ENCODE assay signal across 11 cellular contexts in genomic region chr15:85742186-85742751, GRCh38. TPM values are rescaled to one million over a fixed set of nuclear protein-coding genes. Genes with fewer than 3 reads are reported as not detected.
DNase-seq lines count a peak whose midpoint lies in the region; ATAC-seq and TF ChIP-seq lines count a peak whose summit lies in the region.
"Had no signal": no experiment of that assay in that cellular context is flagged by ENCODE, and none has a peak within 500 bp of the region (broad histone marks: within the 10 kb centered on the region; RNA-seq: fewer than 3 reads in every experiment).

No MANE protein-coding gene starts in this region.

- H3K4me3 ChIP-seq in SK-N-SH (ENCODE audit: low read depth in 2 of 2, low read length in 1 of 2) (no peak overlapping the region), breast epithelium (no peak overlapping the region)
- H3K4me3 ChIP-seq: adrenal gland had no signal

- no peaks in the 10 kb centered on the region for H3F3A ChIP-seq in SK-N-SH (replicated peaks; ENCODE audit: insufficient read depth)

- H3K27me3 ChIP-seq in SK-N-SH (ENCODE audit: insufficient read depth) (no peaks in the 10 kb centered on the region), breast epithelium (no peaks in the 10 kb centered on the region)
- H3K27me3 ChIP-seq: adrenal gland had no signal

- CTCF ChIA-PET in SK-N-SH (lab: Yijun Ruan, JAX), result interaction anchor here (0.7 to 2.9 kb wide), 9 partner anchors 11 to 446 kb away, joined by 3 to 12 read pairs (median 3); no protein-coding TSS in a partner anchor

- DNase-seq in SK-N-SH (peak; percentile 32), left ventricle myocardium superior (no peak), cortex of kidney (lab: John Stamatoyannopoulos, UW) (no peak), breast epithelium (ENCODE audit: low spot score in 2 of 2) (no peak)
- DNase-seq: MM.1S, T-helper 9 cell had no signal

- no peaks in the 10 kb centered on the region for H3K9me2 ChIP-seq in SK-N-SH

- H3K4me3 Mint-ChIP-seq in activated naive CD8-positive, alpha-beta T cell, result no peak overlapping the region
- no peak overlapping the region for H3K4me3 Mint-ChIP-seq in stimulated activated memory B cell treated with anti-CD40 and anti-IgM and Interleukin-4, amounts not matched to agents 10 μg/mL and 1 μg/mL and 100 μg/mL, for 72 hours

- ATAC-seq in SK-N-SH treated with all-trans-retinoic acid at 6 μM for 48 hours, result no peak
- ATAC-seq in left ventricle myocardium superior, result peak; percentile 41
- no peak for ATAC-seq in stimulated activated memory B cell treated with anti-CD40 and anti-IgM and Interleukin-4, amounts not matched to agents 10 μg/mL and 1 μg/mL and 100 μg/mL, for 72 hours
- ATAC-seq in GM18861 (IDR thresholded peaks at IDR 0.05; ENCODE audit: unreplicated experiment), result no peak

- TF ChIP-seq CTCF in SK-N-SH (IDR thresholded peaks at IDR 0.05), result no peak
- TF ChIP-seq CTCF in breast epithelium (IDR thresholded peaks at IDR 0.05), result no peak

- peaks cover 2% of the 10 kb centered on the region for H3K36me3 Mint-ChIP-seq in activated naive CD8-positive, alpha-beta T cell
- H3K36me3 Mint-ChIP-seq in stimulated activated memory B cell treated with anti-CD40 and anti-IgM and Interleukin-4, amounts not matched to agents 10 μg/mL and 1 μg/mL and 100 μg/mL, for 72 hours, result peaks cover 80% of the 10 kb centered on the region

- 92% methylated on average over 6 of the region's 6 CpGs for WGBS in SK-N-SH (ENCODE audit: low lambda C conversion rate)

- H4K20me1 ChIP-seq in SK-N-SH (ENCODE audit: insufficient read depth), result no peaks in the 10 kb centered on the region

- no peak for TF ChIP-seq RAD21 in SK-N-SH (IDR thresholded peaks at IDR 0.05; ENCODE audit: low read length)

- POLR2A ChIA-PET in SK-N-SH (lab: Yijun Ruan, JAX), result interaction anchor here (0.7 kb wide), 1 partner anchor 8 kb away, joined by 4 read pairs; no protein-coding TSS in a partner anchor

- H3K79me2 ChIP-seq in SK-N-SH (ENCODE audit: insufficient read depth), result no peaks in the 10 kb centered on the region

- H3K9ac ChIP-seq in SK-N-SH, result no peak overlapping the region

- H3K4me1 ChIP-seq in SK-N-SH (ENCODE audit: control insufficient read depth in 1 of 2, insufficient read depth in 2 of 2, low read depth in 1 of 2, low read length in 1 of 2) (no peaks in the 10 kb centered on the region), breast epithelium (no peaks in the 10 kb centered on the region)
- H3K4me1 ChIP-seq: adrenal gland had no signal

- H3K27me3 Mint-ChIP-seq in activated naive CD8-positive, alpha-beta T cell, result no peaks in the 10 kb centered on the region
- H3K27me3 Mint-ChIP-seq in stimulated activated memory B cell treated with anti-CD40 and anti-IgM and Interleukin-4, amounts not matched to agents 10 μg/mL and 1 μg/mL and 100 μg/mL, for 72 hours, result no peaks in the 10 kb centered on the region

- TF ChIP-seq POLR2A in breast epithelium (IDR thresholded peaks at IDR 0.05), result no peak

- H3K4me2 ChIP-seq in SK-N-SH, result no peak overlapping the region

- H3K9me3 Mint-ChIP-seq in activated naive CD8-positive, alpha-beta T cell (ENCODE audit: low read depth), result no peaks in the 10 kb centered on the region
- H3K9me3 Mint-ChIP-seq in stimulated activated memory B cell treated with anti-CD40 and anti-IgM and Interleukin-4, amounts not matched to agents 10 μg/mL and 1 μg/mL and 100 μg/mL, for 72 hours, result no peaks in the 10 kb centered on the region

- H3K9me3 ChIP-seq in SK-N-SH (no peaks in the 10 kb centered on the region), breast epithelium (no peaks in the 10 kb centered on the region)

- H2AFZ ChIP-seq in SK-N-SH (ENCODE audit: low read depth), result no peak overlapping the region

- H3K36me3 ChIP-seq in SK-N-SH (replicated peaks in 1 of 2; ENCODE audit: control insufficient read depth in 1 of 2, insufficient read depth in 2 of 2, low read length in 1 of 2), result peaks cover 22 to 63% of the 10 kb centered on the region in 2 experiments
- H3K36me3 ChIP-seq in breast epithelium, result peaks cover 14% of the 10 kb centered on the region

- no peak overlapping the region for H3K27ac ChIP-seq in SK-N-SH (ENCODE audit: low read depth in 2 of 2, low read length in 1 of 2)
- H3K27ac ChIP-seq in breast epithelium, result no peak overlapping the region
- H3K27ac ChIP-seq: adrenal gland had no signal

- H3K4me1 Mint-ChIP-seq in activated naive CD8-positive, alpha-beta T cell (ENCODE audit: low read depth), result peaks cover 3% of the 10 kb centered on the region
- H3K4me1 Mint-ChIP-seq in stimulated activated memory B cell treated with anti-CD40 and anti-IgM and Interleukin-4, amounts not matched to agents 10 μg/mL and 1 μg/mL and 100 μg/mL, for 72 hours, result no peaks in the 10 kb centered on the region

- H3K27ac Mint-ChIP-seq in activated naive CD8-positive, alpha-beta T cell, result peak overlapping the region; percentile 62
- H3K27ac Mint-ChIP-seq in stimulated activated memory B cell treated with anti-CD40 and anti-IgM and Interleukin-4, amounts not matched to agents 10 μg/mL and 1 μg/mL and 100 μg/mL, for 72 hours, result peak overlapping the region; percentile 49

- intact Hi-C loops in left ventricle myocardium superior (cut with micrococcal nuclease), result no loop called here
- intact Hi-C loops in breast epithelium (cut with DNase I; ENCODE audit: low total_unique reads), result no loop called here

- no peak for TF ChIP-seq EP300 in SK-N-SH (IDR thresholded peaks at IDR 0.05; ENCODE audit: borderline replicate concordance in 1 of 2, low read depth in 1 of 2, low read length in 1 of 2)

TF ChIP-seq in SK-N-SH, 30 proteins besides CTCF, POLR2A, EP300 and RAD21:
- TF ChIP-seq SIN3A (IDR thresholded peaks at IDR 0.05; ENCODE audit: borderline replicate concordance, low read depth, low read length), result no peak
- TF ChIP-seq MAX (IDR thresholded peaks at IDR 0.05; ENCODE audit: low read depth), result no peak
- TF ChIP-seq USF1 (IDR thresholded peaks at IDR 0.05; ENCODE audit: borderline replicate concordance, low read depth), result no peak

TF ChIP-seq in SK-N-SH treated with all-trans-retinoic acid at 6 μM for 48 hours, 23 proteins besides CTCF, POLR2A, EP300 and RAD21:
- TF ChIP-seq RARB (CRISPR knock-in tag; IDR thresholded peaks at IDR 0.05) (no peak), PPARA (CRISPR knock-in tag; IDR thresholded peaks at IDR 0.05; ENCODE audit: borderline replicate concordance) (no peak), PATZ1 (CRISPR knock-in tag; IDR thresholded peaks at IDR 0.05; ENCODE audit: borderline replicate concordance) (no peak), ZNF8 (CRISPR knock-in tag; IDR thresholded peaks at IDR 0.05) (no peak), ZNF565 (CRISPR knock-in tag; conservative IDR thresholded peaks at IDR 0.05; ENCODE audit: low read depth) (no peak), ZNF70 (CRISPR knock-in tag; IDR thresholded peaks at IDR 0.05) (no peak), ZFP3 (CRISPR knock-in tag; IDR thresholded peaks at IDR 0.05) (no peak), ZC3H10 (CRISPR knock-in tag; IDR thresholded peaks at IDR 0.05) (no peak), GLIS3 (CRISPR knock-in tag; IDR thresholded peaks at IDR 0.05) (no peak), ZFP30 (CRISPR knock-in tag; IDR thresholded peaks at IDR 0.05) (no peak)

RNA-seq across cellular contexts. Expression of gene KLHL25, which starts 52.5 kb away (rescaled TPM):
- polyA plus RNA-seq in SK-N-SH (2012; rRNA removed), result 4.5 TPM in 2 replicates
- 1.4 and 2.6 TPM in 2 replicates for polyA plus RNA-seq in SK-N-SH (2012; cell fraction: cytosol; rRNA removed)
- 7.3 and 8.6 TPM in 2 replicates for polyA plus RNA-seq in SK-N-SH (2012; cell fraction: nucleus; rRNA removed)
- total RNA-seq in left ventricle myocardium superior, result 3.8 TPM
- 10 to 100 TPM; 10.9 to 21.0 (median 15.1) TPM for total RNA-seq in breast epithelium
